Comparison of ENCODE assay signal across 21 cellular contexts in the genomic region with DNA sequence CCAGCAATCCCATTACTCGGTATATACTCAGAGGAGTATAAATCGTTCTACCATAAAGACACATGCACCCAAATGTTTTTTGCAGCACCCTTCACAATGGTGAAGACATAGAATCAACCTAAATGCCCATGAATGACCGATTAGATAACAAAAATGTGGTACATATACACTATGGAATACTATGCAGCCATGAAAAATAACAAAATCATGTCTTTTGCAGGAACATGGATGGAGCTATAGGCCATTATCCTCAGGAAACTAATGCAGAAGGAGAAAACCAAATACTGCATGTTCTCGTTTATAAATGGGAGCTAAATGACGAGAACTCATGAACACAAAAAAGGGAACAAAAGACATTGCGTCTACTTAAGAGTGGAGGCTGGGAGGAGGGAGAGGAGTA.
A peak's percentile ranks its signal among the peaks of the same experiment; 100 is the strongest.
DNase-seq lines count a peak whose midpoint lies in the region; ATAC-seq, FAIRE-seq and TF ChIP-seq lines count a peak whose summit lies in the region.
"Had no signal": no experiment of that assay in that cellular context is flagged by ENCODE, and none has a peak within 500 bp of the region (broad histone marks: within the 10 kb centered on the region; RNA-seq: fewer than 3 reads in every experiment).

No MANE protein-coding gene starts in this region.

- TF ChIP-seq EP300 in A549 (IDR thresholded peaks at IDR 0.05) (no peak), K562 (IDR thresholded peaks at IDR 0.05; ENCODE audit: low read length) (no peak)

- POLR2A ChIA-PET in A549 (lab: Yijun Ruan, JAX) (no interaction called here), HEK293 (lab: Yijun Ruan, JAX) (no interaction called here), K562 (lab: Yijun Ruan, JAX) (no interaction called here)

- FAIRE-seq in A549 (lab: Jason Lieb, UNC) (peak; percentile 7), K562 (lab: Jason Lieb, UNC) (no peak), urothelium cell line (lab: Jason Lieb, UNC) (peak; percentile 53)
- FAIRE-seq: A204.1, D721Med, G401.6, GM12891 had no signal

- H3K4me3 ChIP-seq in A549, result no peak overlapping the region
- H3K4me3 ChIP-seq in HEK293 (ENCODE audit: low read depth, low read length), result no peak overlapping the region
- no peak overlapping the region for H3K4me3 ChIP-seq in K562
- H3K4me3 ChIP-seq: BLaER1 treated with 17β-estradiol and CSF1 and Interleukin-3, amounts not matched to agents 10 nM and 100 nM had no signal

- H3K79me2 ChIP-seq in K562 (ENCODE audit: control insufficient read depth, insufficient read depth, low read length), result no peaks in the 10 kb centered on the region

- H4K20me1 ChIP-seq in K562 (replicated peaks; ENCODE audit: control insufficient read depth, insufficient read depth, low read length), result no peaks in the 10 kb centered on the region
- H4K20me1 ChIP-seq: BLaER1 treated with 17β-estradiol and CSF1 and Interleukin-3, amounts not matched to agents 10 nM and 100 nM had no signal

- H3K4me2 ChIP-seq in A549 (no peak overlapping the region), K562 (ENCODE audit: insufficient read depth, low read length) (no peak overlapping the region)
- H3K4me2 ChIP-seq: BLaER1 treated with 17β-estradiol and CSF1 and Interleukin-3, amounts not matched to agents 10 nM and 100 nM had no signal

- intact Hi-C loops in K562 (cut with micrococcal nuclease), result no loop called here

- no peaks in the 10 kb centered on the region for H3K36me3 ChIP-seq in HEK293 (ENCODE audit: control insufficient read depth in 2 of 2, insufficient read depth in 1 of 2, low read length in 2 of 2)
- H3K36me3 ChIP-seq in K562 (ENCODE audit: control insufficient read depth, insufficient read depth, low read length), result no peaks in the 10 kb centered on the region
- H3K36me3 ChIP-seq: BLaER1 treated with 17β-estradiol and CSF1 and Interleukin-3, amounts not matched to agents 10 nM and 100 nM had no signal

- WGBS in A549 (ENCODE audit: missing lambda C conversion rate), result 29% methylated on average over 6 of the region's 6 CpGs
- 17% methylated on average over 6 of the region's 6 CpGs for WGBS in K562 (ENCODE audit: insufficient coverage, low coverage, missing lambda C conversion rate)

- TF ChIP-seq RAD21 in A549 (conservative IDR thresholded peaks at IDR 0.05 in 1 of 2, IDR thresholded peaks at IDR 0.05 in 1 of 2), result no peak
- TF ChIP-seq RAD21 in K562 (CRISPR knock-in tag; conservative IDR thresholded peaks at IDR 0.05 in 1 of 2, IDR thresholded peaks at IDR 0.05 in 1 of 2), result no peak

- H3K9me1 ChIP-seq in K562 (ENCODE audit: control insufficient read depth, insufficient read depth, low read length), result no peaks in the 10 kb centered on the region

- H3K9me3 ChIP-seq in A549, result no peaks in the 10 kb centered on the region
- no peaks in the 10 kb centered on the region; the same call in 1 of the 2 replicates for H3K9me3 ChIP-seq in HEK293 (ENCODE audit: control insufficient read depth, insufficient read depth, low read depth, low read length)
- no peaks in the 10 kb centered on the region for H3K9me3 ChIP-seq in K562 (replicated peaks; ENCODE audit: control insufficient read depth, insufficient read depth, low read depth, low read length)
- H3K9me3 ChIP-seq: Caco-2 had no signal

- no peak for TF ChIP-seq CTCF in A549 (IDR thresholded peaks at IDR 0.05)
- TF ChIP-seq CTCF in HEK293 (tag by site-specific recombination; IDR thresholded peaks at IDR 0.05), result no peak
- TF ChIP-seq CTCF in K562 (IDR thresholded peaks at IDR 0.05 in 2 of 3, conservative IDR thresholded peaks at IDR 0.05 in 1 of 3; ENCODE audit: insufficient read depth in 2 of 3, low read depth in 1 of 3, low read length in 3 of 3), result no peak

- DNase-seq in A549 (ENCODE audit: low read depth in 1 of 2, low spot score in 1 of 2) (no peak), K562 (ENCODE audit: extremely low read depth in 1 of 4, low spot score in 3 of 4) (no peak), urothelium cell line (ENCODE audit: low spot score) (no peak), medulla oblongata (ENCODE audit: extremely low spot score) (no peak), NCI-H524 (lab: John Stamatoyannopoulos, UW) (no peak)
- DNase-seq in stimulated activated CD4-positive, alpha-beta T cell treated with anti-CD3 and anti-CD28 coated beads, Interleukin-2, amount 100 ng/mL, for 24 hours, result no peak
- DNase-seq: 8988T; AML-193; Caco-2; Calu3; CD4-positive, alpha-beta T cell; CD8-positive, alpha-beta T cell; DMS79 treated with DMSO at 0.1 percent for 48 hours; GF-D8 had no signal

- H2AFZ ChIP-seq in K562 (ENCODE audit: low read depth, low read length), result no peak overlapping the region

- CTCF ChIA-PET in A549 (lab: Yijun Ruan, JAX) (interaction anchor here (1.9 kb wide), 1 partner anchor 191 kb away, joined by 4 read pairs; no protein-coding TSS in a partner anchor), HEK293 (lab: Yijun Ruan, JAX) (no interaction called here), K562 (lab: Yijun Ruan, JAX; ENCODE audit: low intra/inter-chr PET ratio) (no interaction called here)

- H3K4me1 ChIP-seq in A549 (no peaks in the 10 kb centered on the region), HEK293 (ENCODE audit: control insufficient read depth, insufficient read depth, low read length) (no peaks in the 10 kb centered on the region), K562 (replicated peaks in 1 of 2; ENCODE audit: control insufficient read depth in 2 of 2, insufficient read depth in 2 of 2, low read length in 2 of 2) (peaks cover 0 to 3% of the 10 kb centered on the region in 2 experiments; a peak in 1 of 5 replicates)
- H3K4me1 ChIP-seq: BLaER1 treated with 17β-estradiol and CSF1 and Interleukin-3, amounts not matched to agents 10 nM and 100 nM; Caco-2 had no signal

- in situ Hi-C loops in K562 (cut with MboI), result no loop called here

- no peak overlapping the region for H3K9ac ChIP-seq in K562 (ENCODE audit: insufficient read depth in 1 of 2, low read depth in 2 of 2, low read length in 2 of 2)
- H3K9ac ChIP-seq: BLaER1 treated with 17β-estradiol and CSF1 and Interleukin-3, amounts not matched to agents 10 nM and 100 nM had no signal

- no peak for TF ChIP-seq POLR2A in A549 (IDR thresholded peaks at IDR 0.05; ENCODE audit: low read length)
- TF ChIP-seq POLR2A in K562 (conservative IDR thresholded peaks at IDR 0.05), result no peak

- no TSS peak for BruUV-seq in K562 (replicated peaks; lab: Mats Ljungman, UMichigan)

- ATAC-seq in A549 (no peak), K562 (no peak)
- ATAC-seq: CD8-positive, alpha-beta T cell had no signal

- H3K27ac ChIP-seq in A549 (no peak overlapping the region), HEK293 (ENCODE audit: extremely low read depth, low read depth, low read length) (no peak overlapping the region), K562 (ENCODE audit: extremely low read depth, low read depth, low read length) (no peak overlapping the region)
- H3K27ac ChIP-seq: BLaER1 treated with 17β-estradiol and CSF1 and Interleukin-3, amounts not matched to agents 10 nM and 100 nM; C4-2B had no signal

- H3K27me3 ChIP-seq in K562 (ENCODE audit: control insufficient read depth in 2 of 2, insufficient read depth in 2 of 2, low read length in 2 of 2), result no peaks in the 10 kb centered on the region
- H3K27me3 ChIP-seq: BLaER1 treated with 17β-estradiol and CSF1 and Interleukin-3, amounts not matched to agents 10 nM and 100 nM had no signal

TF ChIP-seq in A549, 52 proteins besides CTCF, POLR2A, EP300 and RAD21 (continues in another document):
- TF ChIP-seq NFE2L2 (conservative IDR thresholded peaks at IDR 0.05; ENCODE audit: low read length) (no peak), HOXA7 (CRISPR knock-in tag; IDR thresholded peaks at IDR 0.05) (no peak), MAFK (IDR thresholded peaks at IDR 0.05; ENCODE audit: partially characterized antibody) (no peak), KDM5A (IDR thresholded peaks at IDR 0.05) (no peak), TFCP2L1 (CRISPR knock-in tag; IDR thresholded peaks at IDR 0.05) (no peak), JUN (IDR thresholded peaks at IDR 0.05) (no peak), MAZ (IDR thresholded peaks at IDR 0.05; ENCODE audit: borderline replicate concordance, low read depth, low read length) (no peak)

TF ChIP-seq in HEK293, 187 proteins besides CTCF, POLR2A, EP300 and RAD21:
- TF ChIP-seq ZNF146 (tag by site-specific recombination; IDR thresholded peaks at IDR 0.05) (peak; percentile 88), ZFHX2 (tag by site-specific recombination; conservative IDR thresholded peaks at IDR 0.05) (no peak), ZNF221 (tag by site-specific recombination; IDR thresholded peaks at IDR 0.05; ENCODE audit: borderline replicate concordance) (no peak)

TF ChIP-seq in K562, 482 proteins besides CTCF, POLR2A, EP300 and RAD21:
- no peak for TF ChIP-seq ZKSCAN3 (CRISPR knock-in tag; IDR thresholded peaks at IDR 0.05)
- peak; percentile 98 for TF ChIP-seq ZNF146 (CRISPR knock-in tag; IDR thresholded peaks at IDR 0.05; ENCODE audit: unreplicated experiment)
- peak; percentile 74 for TF ChIP-seq RBM25 (IDR thresholded peaks at IDR 0.05; ENCODE audit: low read depth, low read length, severe bottlenecking)
- TF ChIP-seq BCOR (IDR thresholded peaks at IDR 0.05), result peak; percentile 34; the same call in 1 of the 2 replicates
